ENCODE assay signal across 17 cellular contexts in the genomic region with DNA sequence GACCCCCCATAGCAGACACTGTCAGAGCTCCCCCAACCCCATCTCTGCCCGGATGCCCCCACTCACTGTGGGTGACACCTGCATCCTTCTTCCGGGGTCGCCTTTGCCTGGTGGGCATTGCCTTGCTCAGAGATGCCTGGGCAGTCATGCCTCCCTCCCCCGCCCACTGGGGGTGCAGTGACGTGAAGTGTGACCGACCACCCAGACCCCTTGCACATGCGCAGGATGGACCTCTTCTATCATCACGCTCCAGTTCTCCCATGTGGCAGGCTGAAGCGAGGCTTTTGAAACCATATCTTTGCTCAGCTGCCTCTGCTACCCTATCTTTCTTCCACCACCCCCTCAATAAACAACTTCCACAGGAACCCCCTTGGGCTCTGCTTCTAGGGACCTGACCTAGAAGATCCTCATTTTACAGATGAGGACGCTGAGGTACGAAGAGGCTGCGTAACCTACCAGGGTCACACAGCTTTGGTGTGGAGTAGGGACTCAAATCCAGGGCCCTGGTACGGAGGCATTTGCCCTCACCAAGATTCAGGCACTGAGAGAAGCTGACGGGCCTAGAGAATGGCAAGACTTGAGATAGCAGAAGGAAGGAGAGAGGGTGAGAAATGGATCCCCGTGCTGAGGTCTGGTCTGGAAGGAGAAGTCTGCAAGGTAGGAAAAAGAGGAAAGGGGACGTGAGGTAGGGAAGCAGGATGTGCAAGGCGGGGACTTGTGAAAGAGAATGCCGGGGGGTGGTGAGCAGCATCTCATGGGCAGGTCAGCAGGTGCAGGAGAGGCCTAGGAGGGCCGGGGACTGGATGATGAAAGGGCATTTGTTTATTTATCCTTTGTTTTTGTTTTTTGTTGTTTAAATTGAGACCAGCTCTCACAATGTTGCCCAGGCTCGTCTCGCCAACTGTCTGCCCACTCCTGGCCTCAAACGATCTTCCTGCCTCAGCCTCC. TPM values are rescaled to one million over a fixed set of nuclear protein-coding genes. Genes with fewer than 3 reads are reported as not detected.
DNase-seq lines count a peak whose midpoint lies in the region; ATAC-seq and TF ChIP-seq lines count a peak whose summit lies in the region.
"Had no signal": no experiment of that assay in that cellular context is flagged by ENCODE, and none has a peak within 500 bp of the region (broad histone marks: within the 10 kb centered on the region; RNA-seq: fewer than 3 reads in every experiment).

No MANE protein-coding gene starts in this region.

- intact Hi-C loops in activated CD4-positive, alpha-beta memory T cell treated with anti-CD3 and anti-CD28 coated beads for 36 hours (cut with micrococcal nuclease), result no loop called here
- intact Hi-C loops in gastrocnemius medialis (cut with DNase I; ENCODE audit: low total_unique reads) (no loop called here), left lung (cut with DNase I) (no loop called here)

- H2AK5ac ChIP-seq in mesenchymal stem cell (ENCODE audit: low read length, severe bottlenecking), result no peak overlapping the region

- 91% methylated on average over 22 of the region's 22 CpGs for WGBS in mesenchymal stem cell

- no peak overlapping the region for H3K4ac ChIP-seq in mesenchymal stem cell (ENCODE audit: low read depth in 1 of 2, low read length in 2 of 2)

- no peak overlapping the region for H3K14ac ChIP-seq in mesenchymal stem cell (ENCODE audit: low read length in 2 of 2)

- peak overlapping the region; percentile 73 for H3K27ac Mint-ChIP-seq in activated CD4-positive, alpha-beta memory T cell treated with anti-CD3 and anti-CD28 coated beads for 36 hours

- no peak for TF ChIP-seq CTCF in GM12864 (IDR thresholded peaks at IDR 0.05; ENCODE audit: low read depth, low read length, missing control alignments)
- no peak for TF ChIP-seq CTCF in gastrocnemius medialis (IDR thresholded peaks at IDR 0.05 in 4 of 5, conservative IDR thresholded peaks at IDR 0.05 in 1 of 5)
- no peak for TF ChIP-seq CTCF in left lung (IDR thresholded peaks at IDR 0.05)

- H3K4me3 ChIP-seq in BLaER1 (0 out of 2 replicates have a peak overlapping the region, but pooled peaks have one; percentile 8), GM12864 (ENCODE audit: low read depth, low read length) (peak overlapping the region; percentile 34), mesenchymal stem cell (ENCODE audit: insufficient read depth in 1 of 2, low read depth in 1 of 2, low read length in 2 of 2) (no peak overlapping the region), gastrocnemius medialis (no peak overlapping the region), left lung (no peak overlapping the region)
- H3K4me3 ChIP-seq: ascending aorta, SJSA1 had no signal

- peaks cover 18% of the 10 kb centered on the region; the same call in 1 of the 2 replicates for H4K20me1 ChIP-seq in BLaER1

- peak overlapping the region in 1 of 2 experiments; percentile 31 for H3K23ac ChIP-seq in mesenchymal stem cell (ENCODE audit: low read length in 2 of 2)

- H3K9me3 ChIP-seq in BLaER1, result no peaks in the 10 kb centered on the region
- H3K9me3 ChIP-seq in mesenchymal stem cell (ENCODE audit: control insufficient read depth, low read length), result no peaks in the 10 kb centered on the region
- H3K9me3 ChIP-seq in gastrocnemius medialis, result no peaks in the 10 kb centered on the region
- H3K9me3 ChIP-seq in left lung, result no peaks in the 10 kb centered on the region
- H3K9me3 ChIP-seq: ascending aorta, SJSA1 had no signal

- H3K9me3 Mint-ChIP-seq in activated CD4-positive, alpha-beta memory T cell treated with anti-CD3 and anti-CD28 coated beads for 36 hours, result peaks cover 2% of the 10 kb centered on the region

- ATAC-seq in gastrocnemius medialis (no peak), left lung (no peak)

- peak overlapping the region; percentile 10 for H3K4me3 Mint-ChIP-seq in activated CD4-positive, alpha-beta memory T cell treated with anti-CD3 and anti-CD28 coated beads for 36 hours

- no peak overlapping the region for H2BK15ac ChIP-seq in mesenchymal stem cell (ENCODE audit: low read depth, poor library complexity, severe bottlenecking)

- no peak overlapping the region for H2AFZ ChIP-seq in mesenchymal stem cell (ENCODE audit: low read depth, low read length)

- H2BK5ac ChIP-seq in mesenchymal stem cell (ENCODE audit: low read depth, low read length, poor library complexity, severe bottlenecking), result no peak overlapping the region

- H3K4me2 ChIP-seq in BLaER1 (peak overlapping the region; percentile 72), mesenchymal stem cell (ENCODE audit: low read length, poor library complexity, severe bottlenecking) (no peak overlapping the region)

- H3K27ac ChIP-seq in BLaER1 (peak overlapping the region; percentile 68), mesenchymal stem cell (ENCODE audit: low read length, poor library complexity, severe bottlenecking) (no peak overlapping the region), gastrocnemius medialis (peak overlapping the region in 1 of 4 donors; percentile 3), left lung (peak overlapping the region in 1 of 2 donors; percentile 16)
- H3K27ac ChIP-seq: ascending aorta, SJSA1 had no signal

- no peak for TF ChIP-seq POLR2A in gastrocnemius medialis (IDR thresholded peaks at IDR 0.05)

- H3K79me1 ChIP-seq in mesenchymal stem cell (replicated peaks; ENCODE audit: low read length, poor library complexity, severe bottlenecking), result peaks cover 3% of the 10 kb centered on the region

- H3K9ac ChIP-seq in BLaER1, result peak overlapping the region; percentile 50; the same call in 1 of the 2 replicates
- no peak overlapping the region for H3K9ac ChIP-seq in mesenchymal stem cell (ENCODE audit: low read length)

- H3K36me3 ChIP-seq in BLaER1, result peaks cover 9% of the 10 kb centered on the region
- peaks cover 4 to 35% of the 10 kb centered on the region in 2 experiments for H3K36me3 ChIP-seq in mesenchymal stem cell (ENCODE audit: control insufficient read depth in 1 of 2, insufficient read depth in 2 of 2, low read depth in 1 of 2, low read length in 2 of 2)
- no peaks in the 10 kb centered on the region for H3K36me3 ChIP-seq in gastrocnemius medialis
- H3K36me3 ChIP-seq in left lung, result peaks cover 0 to 17% of the 10 kb centered on the region in 2 donors
- H3K36me3 ChIP-seq: ascending aorta had no signal

- no peak for DNase-seq in GM12864 (ENCODE audit: low read depth)
- DNase-seq in activated CD4-positive, alpha-beta memory T cell treated with anti-CD3 and anti-CD28 coated beads for 36 hours, result no peak
- DNase-seq in mesenchymal stem cell, result no peak
- DNase-seq in gastrocnemius medialis, result no peak
- no peak for DNase-seq in NCI-H1105 treated with DMSO at 0.1 percent for 48 hours (lab: John Stamatoyannopoulos, UW)
- no peak for DNase-seq in left lung
- DNase-seq in dedifferentiated amniotic fluid mesenchymal stem cell (ENCODE audit: extremely low spot score), result no peak
- DNase-seq: effector CD4-positive, alpha-beta T cell; GOT3; NCI-H1417; NCI-H748 treated with DMSO at 0.1 percent for 48 hours; stimulated activated naive CD4-positive, alpha-beta T cell had no signal

- H2BK120ac ChIP-seq in mesenchymal stem cell (ENCODE audit: low read depth, low read length), result no peak overlapping the region

- H3K4me1 Mint-ChIP-seq in activated CD4-positive, alpha-beta memory T cell treated with anti-CD3 and anti-CD28 coated beads for 36 hours (ENCODE audit: low read depth), result peaks cover 87% of the 10 kb centered on the region

- H3K36me3 Mint-ChIP-seq in activated CD4-positive, alpha-beta memory T cell treated with anti-CD3 and anti-CD28 coated beads for 36 hours, result peaks cover 38% of the 10 kb centered on the region

- H2BK12ac ChIP-seq in mesenchymal stem cell (ENCODE audit: low read length in 2 of 2), result no peak overlapping the region

- H3K18ac ChIP-seq in mesenchymal stem cell (ENCODE audit: low read depth in 1 of 2, low read length in 2 of 2), result no peak overlapping the region

- CTCF ChIA-PET in activated CD4-positive, alpha-beta memory T cell treated with anti-CD3 and anti-CD28 coated beads for 36 hours (lab: Charles Lee), result interaction anchor here (1.2 to 1.6 kb wide), 2 partner anchors 40 kb away, joined by 3 to 4 read pairs; no protein-coding TSS in a partner anchor

- H3K4me1 ChIP-seq in BLaER1 (peaks cover 62% of the 10 kb centered on the region), mesenchymal stem cell (ENCODE audit: control insufficient read depth, insufficient read depth, low read depth, low read length) (peaks cover 5% of the 10 kb centered on the region), gastrocnemius medialis (peaks cover 3 to 6% of the 10 kb centered on the region in 2 donors), left lung (peaks cover 0 to 58% of the 10 kb centered on the region in 2 donors)

- H3K27me3 ChIP-seq in BLaER1, result no peaks in the 10 kb centered on the region
- H3K27me3 ChIP-seq in mesenchymal stem cell (ENCODE audit: control insufficient read depth in 1 of 2, insufficient read depth in 1 of 2, low read length in 2 of 2), result no peaks in the 10 kb centered on the region
- H3K27me3 ChIP-seq in gastrocnemius medialis, result no peaks in the 10 kb centered on the region
- H3K27me3 ChIP-seq in left lung, result no peaks in the 10 kb centered on the region
- H3K27me3 ChIP-seq: ascending aorta, SJSA1 had no signal

- POLR2A ChIA-PET in activated CD4-positive, alpha-beta memory T cell treated with anti-CD3 and anti-CD28 coated beads for 36 hours (lab: Charles Lee), result interaction anchor here (0.6 to 1.5 kb wide), 5 partner anchors 9 to 234 kb away, joined by 3 to 5 read pairs (median 3); no protein-coding TSS in a partner anchor

- H4K8ac ChIP-seq in mesenchymal stem cell (ENCODE audit: low read length), result peak overlapping the region; percentile 32

- no peak overlapping the region for H4K91ac ChIP-seq in mesenchymal stem cell (ENCODE audit: low read length)

- no peaks in the 10 kb centered on the region for H3K27me3 Mint-ChIP-seq in activated CD4-positive, alpha-beta memory T cell treated with anti-CD3 and anti-CD28 coated beads for 36 hours

- in situ Hi-C loops in gastrocnemius medialis (cut with MboI; ENCODE audit: low sequenced_read_pairs in 4 of 4), result no loop called here

RNA-seq across cellular contexts. Expression of gene NLRC5, which starts 14.4 kb away (rescaled TPM):
- total RNA-seq in activated CD4-positive, alpha-beta memory T cell treated with anti-CD3 and anti-CD28 coated beads for 36 hours, result 100 to 1,000 TPM; 151 to 167 TPM
- polyA plus RNA-seq in mesenchymal stem cell (2013, experiment 1 of 2), result 10.4 TPM
- polyA plus RNA-seq in mesenchymal stem cell (2013, experiment 2 of 2), result 10.5 TPM
- total RNA-seq in gastrocnemius medialis (1 to 10 TPM; 2.5 to 9.4 (median 5.1) TPM), left lung (10 to 100 TPM; 26.8 to 93.3 TPM)

RNA-seq across cellular contexts. Expression of gene CETP, which starts 42.0 kb away (rescaled TPM):
- not detected for total RNA-seq in activated CD4-positive, alpha-beta memory T cell treated with anti-CD3 and anti-CD28 coated beads for 36 hours
- polyA plus RNA-seq in mesenchymal stem cell (2013, experiment 1 of 2), result not detected
- polyA plus RNA-seq in mesenchymal stem cell (2013, experiment 2 of 2), result 0.03 TPM
- total RNA-seq in gastrocnemius medialis (not detected), left lung (under 1 TPM; 0.58 to 0.82 TPM)
- total RNA-seq: ascending aorta, HT-29, osteocyte had no signal

Comparison
In these comparisons a context has a peak if more than half of its experiments do, and no peak if none do; other contexts are left out.
1. H3K4me3 ChIP-seq: peak in BLaER1 (single experiment) and GM12864 (single experiment); none in mesenchymal stem cell (0 of 2), gastrocnemius medialis (0 of 4) and left lung (0 of 2).